In the genomic region with DNA sequence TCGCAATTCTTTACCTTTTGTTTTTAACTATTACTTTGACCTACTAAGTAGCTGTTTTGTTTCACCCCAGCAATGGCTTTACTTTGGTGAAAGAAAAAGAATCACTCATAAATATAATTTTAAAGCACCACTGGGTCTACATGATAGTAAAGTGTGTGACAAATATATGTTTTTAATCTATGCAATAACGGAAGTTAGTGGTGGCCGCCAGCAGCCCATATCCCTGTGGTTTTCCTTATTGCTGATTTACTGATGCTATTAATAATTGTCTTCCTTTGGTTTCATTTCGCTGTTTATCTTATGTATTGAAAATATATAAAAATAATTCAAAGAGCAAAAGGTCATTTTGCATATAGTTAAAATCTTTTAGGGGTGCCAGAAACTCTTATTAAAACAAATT, we compare ENCODE assay signal across 19 cellular contexts.
DNase-seq lines count a peak whose midpoint lies in the region; ATAC-seq and TF ChIP-seq lines count a peak whose summit lies in the region.
"Had no signal": no experiment of that assay in that cellular context is flagged by ENCODE, and none has a peak within 500 bp of the region (broad histone marks: within the 10 kb centered on the region; RNA-seq: fewer than 3 reads in every experiment).

No MANE protein-coding gene starts in this region.

- no peak for TF ChIP-seq CTCF in testis (IDR thresholded peaks at IDR 0.05)

- H4K20me1 ChIP-seq in BLaER1 = no peaks in the 10 kb centered on the region

- 84 to 86% methylated on average over 4 of the region's 4 CpGs for WGBS in testis, 2 donors

- H3K9me3 ChIP-seq in BLaER1 (peaks cover 17% of the 10 kb centered on the region), testis (no peaks in the 10 kb centered on the region)
- H3K9me3 ChIP-seq: Peyer's patch, SJSA1 had no signal

- H3K27ac ChIP-seq in BLaER1 (peak overlapping the region; percentile 66), testis (no peak overlapping the region)
- H3K27ac ChIP-seq: Peyer's patch, SJSA1 had no signal

- ATAC-seq in GM18909 (IDR thresholded peaks at IDR 0.05; ENCODE audit: poor library complexity, unreplicated experiment) (peak; percentile 42), HG03196 (IDR thresholded peaks at IDR 0.05; ENCODE audit: unreplicated experiment) (peak; percentile 42), GM18517 (IDR thresholded peaks at IDR 0.05; ENCODE audit: unreplicated experiment) (no peak)
- ATAC-seq: T-helper 17 cell had no signal

- no peaks in the 10 kb centered on the region for H3K27me3 ChIP-seq in BLaER1
- no peaks in the 10 kb centered on the region for H3K27me3 ChIP-seq in testis
- H3K27me3 ChIP-seq: Peyer's patch, SJSA1 had no signal

- TF ChIP-seq POLR2A in testis (IDR thresholded peaks at IDR 0.05) = no peak

- H3K4me1 ChIP-seq in BLaER1 (peaks cover 61% of the 10 kb centered on the region), testis (no peaks in the 10 kb centered on the region)
- H3K4me1 ChIP-seq: Peyer's patch, SJSA1 had no signal

- peak overlapping the region; percentile 49; the same call in 1 of the 2 replicates for H3K4me3 ChIP-seq in BLaER1
- no peak overlapping the region for H3K4me3 ChIP-seq in testis
- H3K4me3 ChIP-seq: Peyer's patch, SJSA1 had no signal

- H3K4me2 ChIP-seq in BLaER1 = peak overlapping the region; percentile 79

- H3K36me3 ChIP-seq in BLaER1 (no peaks in the 10 kb centered on the region), testis (ENCODE audit: low read depth, missing control alignments) (no peaks in the 10 kb centered on the region)
- H3K36me3 ChIP-seq: Peyer's patch, SJSA1 had no signal

- H3K9ac ChIP-seq in BLaER1 = 0 out of 2 replicates have a peak overlapping the region, but pooled peaks have one; percentile 13

- DNase-seq in UCSD-AML1 (lab: John Stamatoyannopoulos, UW; ENCODE audit: unreplicated experiment) = peak; percentile 7
- no peak for DNase-seq in HuH-7.5 (ENCODE audit: low spot score)
- no peak for DNase-seq in testis
- DNase-seq: COR-L47, DMS 273 treated with DMSO at 0.1 percent for 48 hours, DND-41, HCEC 1CT, MM.1S, NCI-H1105 treated with DMSO at 0.1 percent for 48 hours, NCI-H1694, NCI-H2081 treated with DMSO at 0.1 percent for 48 hours, NCI-H446 treated with DMSO at 0.1 percent for 48 hours, Peyer's patch, T-helper 17 cell had no signal

- intact Hi-C loops in testis (cut with DNase I; ENCODE audit: low total_unique reads) = loop anchor here (10.0 kb wide), 1 partner anchor 278 kb away; no protein-coding TSS in a partner anchor
